Comparison of ENCODE assay signal across 7 cellular contexts in the genomic region with DNA sequence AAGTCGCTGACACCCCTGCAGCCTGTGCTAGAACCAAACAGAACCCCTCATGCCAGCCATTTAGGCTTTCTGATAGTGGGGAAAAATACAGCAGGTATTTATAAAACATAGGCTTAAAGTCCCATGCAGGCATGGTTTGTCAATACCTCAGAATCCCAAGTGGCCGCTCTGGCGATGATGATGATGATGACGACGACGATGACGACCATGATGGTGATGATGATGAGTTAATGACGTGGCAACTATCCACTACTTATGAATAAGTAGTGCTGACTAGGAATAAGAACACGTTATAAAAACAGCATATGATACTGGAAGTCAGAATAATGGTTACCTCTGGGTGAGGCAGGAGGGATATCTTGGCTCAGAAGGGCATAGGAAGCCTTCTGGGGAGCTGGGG. TPM values are rescaled to one million over a fixed set of nuclear protein-coding genes. Genes with fewer than 3 reads are reported as not detected.
"Had no signal": no experiment of that assay in that cellular context is flagged by ENCODE, and none has a peak within 500 bp of the region (broad histone marks: within the 10 kb centered on the region; RNA-seq: fewer than 3 reads in every experiment).

No MANE protein-coding gene starts in this region.

- H3K4me2 ChIP-seq: KMS-11 had no signal

- H3K27ac ChIP-seq: HL-60, KMS-11 had no signal

- DNase-seq: IMR-90, KBM-7, KG1 had no signal

- FAIRE-seq: HTR-8/SVneo had no signal

- H3K9ac ChIP-seq: KMS-11 had no signal

RNA-seq across cellular contexts. Expression of a gene that starts 18.0 kb away (rescaled TPM):
- polyA plus RNA-seq: IgD-negative memory B cell had no signal
